19 cellular contexts compared by ENCODE assay signal in the genomic region with DNA sequence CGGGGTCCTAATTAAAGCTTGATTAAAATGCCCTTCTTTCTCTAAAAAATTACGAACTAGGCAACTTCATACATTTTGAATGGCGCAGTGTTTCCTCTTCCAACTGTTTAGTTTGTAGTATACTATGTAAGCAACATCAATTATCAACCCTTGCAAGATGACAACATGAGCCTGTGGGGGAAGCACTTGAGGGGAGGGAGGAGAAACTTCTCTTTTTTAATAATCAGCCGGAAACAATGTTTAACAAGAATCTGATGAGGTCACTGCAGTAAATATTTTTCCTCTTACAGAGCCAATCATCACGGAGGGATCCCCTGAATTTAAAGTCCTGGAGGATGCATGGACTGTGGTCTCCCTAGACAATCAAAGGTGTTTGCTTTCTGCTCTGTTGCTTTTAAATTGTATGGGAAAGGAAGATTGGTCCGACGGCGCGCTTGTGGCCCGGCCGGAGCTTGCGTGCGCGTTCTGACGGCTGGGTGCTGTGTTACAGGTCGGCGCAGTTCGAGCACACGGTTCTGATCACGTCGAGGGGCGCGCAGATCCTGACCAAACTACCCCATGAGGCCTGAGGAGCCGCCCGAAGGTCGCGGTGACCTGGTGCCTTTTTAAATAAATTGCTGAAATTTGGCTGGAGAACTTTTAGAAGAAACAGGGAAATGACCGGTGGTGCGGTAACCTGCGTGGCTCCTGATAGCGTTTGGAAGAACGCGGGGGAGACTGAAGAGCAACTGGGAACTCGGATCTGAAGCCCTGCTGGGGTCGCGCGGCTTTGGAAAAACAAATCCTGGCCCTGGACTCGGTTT. TPM values are rescaled to one million over a fixed set of nuclear protein-coding genes. Genes with fewer than 3 reads are reported as not detected.
A peak's percentile ranks its signal among the peaks of the same experiment; 100 is the strongest.
DNase-seq lines count a peak whose midpoint lies in the region; ATAC-seq, FAIRE-seq and TF ChIP-seq lines count a peak whose summit lies in the region.
"Had no signal": no experiment of that assay in that cellular context is flagged by ENCODE, and none has a peak within 500 bp of the region (broad histone marks: within the 10 kb centered on the region; RNA-seq: fewer than 3 reads in every experiment).

No MANE protein-coding gene starts in this region.

- peak; percentile 43 for DNase-seq in SIG-M5 treated with dmso at 0.1 percent for 504 hours (lab: John Stamatoyannopoulos, UW; ENCODE audit: unreplicated experiment)
- no peak for DNase-seq in SIG-M5 (lab: John Stamatoyannopoulos, UW)
- peak; percentile 35 for DNase-seq in HTR-8/SVneo (ENCODE audit: insufficient read length, low spot score)
- no peak for DNase-seq in activated T-helper 1 cell treated with anti-CD3 and anti-CD28 coated beads, Interleukin-12 subunit alpha, Interleukin-12 subunit beta, Interleukin-2, Interleukin-4 antibody, amounts not matched to agents 30 ng/mL and 10 ng/mL and 1 ng/mL, durations not matched to agents 14 hours and 24 hours and 36 hours (ENCODE audit: low spot score)
- no peak for DNase-seq in caudate nucleus (lab: John Stamatoyannopoulos, UW)
- DNase-seq in GM19240 (ENCODE audit: insufficient read length, low spot score) = no peak
- DNase-seq: NCI-H1694 treated with DMSO at 0.1 percent for 48 hours, NCI-H774, thyroid gland had no signal

- peaks cover 12% of the 10 kb centered on the region for H3F3A ChIP-seq in neural cell (ENCODE audit: insufficient read depth, low read length, poor library complexity, severe bottlenecking)

- H3K79me2 ChIP-seq in neural cell (replicated peaks; ENCODE audit: insufficient read depth, low read length) = peaks cover 80% of the 10 kb centered on the region

- no peak overlapping the region for H3K4me3 Mint-ChIP-seq in activated T-helper 1 cell treated with anti-CD3 and anti-CD28 coated beads, Interleukin-12 subunit alpha, Interleukin-12 subunit beta, Interleukin-2, Interleukin-4 antibody, amounts not matched to agents 30 ng/mL and 10 ng/mL and 1 ng/mL, durations not matched to agents 14 hours and 24 hours and 36 hours

- no peak overlapping the region for H3K9ac ChIP-seq in neural cell (ENCODE audit: low read length)
- H3K9ac ChIP-seq: SK-N-SH had no signal

- no peaks in the 10 kb centered on the region for H3K9me2 ChIP-seq in neural cell (ENCODE audit: insufficient read depth, low read length)
- H3K9me2 ChIP-seq: SK-N-SH had no signal

- H3K27ac ChIP-seq in neural cell (ENCODE audit: low read length) = peak overlapping the region; percentile 7
- no peak overlapping the region for H3K27ac ChIP-seq in caudate nucleus (ENCODE audit: low read depth, low read length)
- H3K27ac ChIP-seq: skin epidermis, thyroid gland had no signal

- H3K27me3 ChIP-seq in neural cell (ENCODE audit: insufficient read depth, low read depth, low read length) = peaks cover 46% of the 10 kb centered on the region

- no peaks in the 10 kb centered on the region for H3K36me3 ChIP-seq in neural cell (ENCODE audit: insufficient read depth, low read length)
- H3K36me3 ChIP-seq: thyroid gland had no signal

- no peak overlapping the region for H3K4me2 ChIP-seq in neural cell (ENCODE audit: low read length)
- H3K4me2 ChIP-seq: SK-N-SH had no signal

- peaks cover 22% of the 10 kb centered on the region for H3K4me1 Mint-ChIP-seq in activated T-helper 1 cell treated with anti-CD3 and anti-CD28 coated beads, Interleukin-12 subunit alpha, Interleukin-12 subunit beta, Interleukin-2, Interleukin-4 antibody, amounts not matched to agents 30 ng/mL and 10 ng/mL and 1 ng/mL, durations not matched to agents 14 hours and 24 hours and 36 hours (ENCODE audit: low read depth)

- H3K36me3 Mint-ChIP-seq in activated T-helper 1 cell treated with anti-CD3 and anti-CD28 coated beads, Interleukin-12 subunit alpha, Interleukin-12 subunit beta, Interleukin-2, Interleukin-4 antibody, amounts not matched to agents 30 ng/mL and 10 ng/mL and 1 ng/mL, durations not matched to agents 14 hours and 24 hours and 36 hours (ENCODE audit: low read depth) = no peaks in the 10 kb centered on the region

- H3K27ac Mint-ChIP-seq in activated T-helper 1 cell treated with anti-CD3 and anti-CD28 coated beads, Interleukin-12 subunit alpha, Interleukin-12 subunit beta, Interleukin-2, Interleukin-4 antibody, amounts not matched to agents 30 ng/mL and 10 ng/mL and 1 ng/mL, durations not matched to agents 14 hours and 24 hours and 36 hours = peak overlapping the region; percentile 65
- H3K27ac Mint-ChIP-seq: activated naive CD4-positive, alpha-beta T cell treated with anti-CD3 and anti-CD28 coated beads, Interleukin-2, amount 50 U/mL, for 72 hours had no signal

- H3K9me3 ChIP-seq in neural cell (ENCODE audit: low read length) = peaks cover 4% of the 10 kb centered on the region
- H3K9me3 ChIP-seq: SK-N-SH, thyroid gland had no signal

- H2AFZ ChIP-seq in neural cell (ENCODE audit: low read depth, low read length) = no peak overlapping the region

- H3K27me3 Mint-ChIP-seq in activated T-helper 1 cell treated with anti-CD3 and anti-CD28 coated beads, Interleukin-12 subunit alpha, Interleukin-12 subunit beta, Interleukin-2, Interleukin-4 antibody, amounts not matched to agents 30 ng/mL and 10 ng/mL and 1 ng/mL, durations not matched to agents 14 hours and 24 hours and 36 hours (ENCODE audit: insufficient read depth) = peaks cover 73% of the 10 kb centered on the region

- intact Hi-C loops in activated T-helper 1 cell treated with anti-CD3 and anti-CD28 coated beads, Interleukin-12 subunit alpha, Interleukin-12 subunit beta, Interleukin-2, Interleukin-4 antibody, amounts not matched to agents 30 ng/mL and 10 ng/mL and 1 ng/mL, durations not matched to agents 14 hours and 24 hours and 36 hours (cut with micrococcal nuclease) = loop anchor here (5.0 to 10.0 kb wide), 2 partner anchors 255 to 1263 kb away; a partner anchor contains a TSS

- H3K9me3 Mint-ChIP-seq in activated T-helper 1 cell treated with anti-CD3 and anti-CD28 coated beads, Interleukin-12 subunit alpha, Interleukin-12 subunit beta, Interleukin-2, Interleukin-4 antibody, amounts not matched to agents 30 ng/mL and 10 ng/mL and 1 ng/mL, durations not matched to agents 14 hours and 24 hours and 36 hours = no peaks in the 10 kb centered on the region
- H3K9me3 Mint-ChIP-seq: activated naive CD4-positive, alpha-beta T cell treated with anti-CD3 and anti-CD28 coated beads, Interleukin-2, amount 50 U/mL, for 72 hours had no signal

- no peak for ATAC-seq in HG03469 (IDR thresholded peaks at IDR 0.05; ENCODE audit: unreplicated experiment)
- ATAC-seq: activated naive CD4-positive, alpha-beta T cell treated with anti-CD3 and anti-CD28 coated beads, Interleukin-2, amount 50 U/mL, for 72 hours; HCT116 had no signal

- FAIRE-seq in HTR-8/SVneo (lab: Jason Lieb, UNC) = no peak
- FAIRE-seq: A204.1, GM12891, GM19239 had no signal

- no peak for TF ChIP-seq EP300 in neural cell (conservative IDR thresholded peaks at IDR 0.05; ENCODE audit: poor library complexity, severe bottlenecking)

- peak overlapping the region; percentile 85 for H3K4me3 ChIP-seq in neural cell (ENCODE audit: low read length)
- H3K4me3 ChIP-seq: skin epidermis, thyroid gland had no signal

- TF ChIP-seq CTCF in neural cell (IDR thresholded peaks at IDR 0.05; ENCODE audit: poor library complexity, severe bottlenecking) = no peak

- H4K20me1 ChIP-seq in neural cell (ENCODE audit: insufficient read depth) = no peaks in the 10 kb centered on the region

- no peak for TF ChIP-seq RAD21 in neural cell (conservative IDR thresholded peaks at IDR 0.05)

TF ChIP-seq in neural cell, 6 proteins besides CTCF, POLR2A, EP300 and RAD21:
- TF ChIP-seq SMC3 (conservative IDR thresholded peaks at IDR 0.05; ENCODE audit: poor library complexity) = no peak
- no peak for TF ChIP-seq TAF1 (IDR thresholded peaks at IDR 0.05; ENCODE audit: low read depth)
- TF ChIP-seq, protein P1, sequence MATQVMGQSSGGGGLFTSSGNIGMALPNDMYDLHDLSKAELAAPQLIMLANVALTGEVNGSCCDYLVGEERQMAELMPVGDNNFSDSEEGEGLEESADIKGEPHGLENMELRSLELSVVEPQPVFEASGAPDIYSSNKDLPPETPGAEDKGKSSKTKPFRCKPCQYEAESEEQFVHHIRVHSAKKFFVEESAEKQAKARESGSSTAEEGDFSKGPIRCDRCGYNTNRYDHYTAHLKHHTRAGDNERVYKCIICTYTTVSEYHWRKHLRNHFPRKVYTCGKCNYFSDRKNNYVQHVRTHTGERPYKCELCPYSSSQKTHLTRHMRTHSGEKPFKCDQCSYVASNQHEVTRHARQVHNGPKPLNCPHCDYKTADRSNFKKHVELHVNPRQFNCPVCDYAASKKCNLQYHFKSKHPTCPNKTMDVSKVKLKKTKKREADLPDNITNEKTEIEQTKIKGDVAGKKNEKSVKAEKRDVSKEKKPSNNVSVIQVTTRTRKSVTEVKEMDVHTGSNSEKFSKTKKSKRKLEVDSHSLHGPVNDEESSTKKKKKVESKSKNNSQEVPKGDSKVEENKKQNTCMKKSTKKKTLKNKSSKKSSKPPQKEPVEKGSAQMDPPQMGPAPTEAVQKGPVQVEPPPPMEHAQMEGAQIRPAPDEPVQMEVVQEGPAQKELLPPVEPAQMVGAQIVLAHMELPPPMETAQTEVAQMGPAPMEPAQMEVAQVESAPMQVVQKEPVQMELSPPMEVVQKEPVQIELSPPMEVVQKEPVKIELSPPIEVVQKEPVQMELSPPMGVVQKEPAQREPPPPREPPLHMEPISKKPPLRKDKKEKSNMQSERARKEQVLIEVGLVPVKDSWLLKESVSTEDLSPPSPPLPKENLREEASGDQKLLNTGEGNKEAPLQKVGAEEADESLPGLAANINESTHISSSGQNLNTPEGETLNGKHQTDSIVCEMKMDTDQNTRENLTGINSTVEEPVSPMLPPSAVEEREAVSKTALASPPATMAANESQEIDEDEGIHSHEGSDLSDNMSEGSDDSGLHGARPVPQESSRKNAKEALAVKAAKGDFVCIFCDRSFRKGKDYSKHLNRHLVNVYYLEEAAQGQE (IDR thresholded peaks at IDR 0.05; ENCODE audit: borderline replicate concordance) = no peak
- TF ChIP-seq POLR2AphosphoS5 (IDR thresholded peaks at IDR 0.05) = peak; percentile 5
- no peak for TF ChIP-seq EZH2 (IDR thresholded peaks at IDR 0.05; ENCODE audit: borderline replicate concordance, insufficient read depth, low read length, poor library complexity, severe bottlenecking)
- no peak for TF ChIP-seq MXI1 (conservative IDR thresholded peaks at IDR 0.05; ENCODE audit: poor library complexity, severe bottlenecking)
TF ChIP-seq in neural cell: peak in this region for 1.

RNA-seq across cellular contexts. Expression of a gene that starts 5.3 kb away (rescaled TPM):
- not detected in 2 replicates for total RNA-seq in activated T-helper 1 cell treated with anti-CD3 and anti-CD28 coated beads, Interleukin-12 subunit alpha, Interleukin-12 subunit beta, Interleukin-2, Interleukin-4 antibody, amounts not matched to agents 30 ng/mL and 10 ng/mL and 1 ng/mL, durations not matched to agents 14 hours and 24 hours and 36 hours
- polyA plus RNA-seq in neural cell = 67.3 and 83.1 TPM in 2 replicates
- 53.3 and 55.8 TPM in 2 replicates for polyA minus RNA-seq in neural cell
- total RNA-seq: activated naive CD4-positive, alpha-beta T cell treated with anti-CD3 and anti-CD28 coated beads, Interleukin-2, amount 50 U/mL, for 72 hours; fibroblast of lung had no signal

RNA-seq across cellular contexts. Expression of a gene that starts 22.7 kb away (rescaled TPM):
- total RNA-seq in activated T-helper 1 cell treated with anti-CD3 and anti-CD28 coated beads, Interleukin-12 subunit alpha, Interleukin-12 subunit beta, Interleukin-2, Interleukin-4 antibody, amounts not matched to agents 30 ng/mL and 10 ng/mL and 1 ng/mL, durations not matched to agents 14 hours and 24 hours and 36 hours = 0.20 TPM in 1 of 2 replicates, not detected in the other
- polyA plus RNA-seq in neural cell = 7.7 and 9.3 TPM in 2 replicates
- polyA minus RNA-seq in neural cell = 18.7 and 19.3 TPM in 2 replicates
- total RNA-seq: activated naive CD4-positive, alpha-beta T cell treated with anti-CD3 and anti-CD28 coated beads, Interleukin-2, amount 50 U/mL, for 72 hours; fibroblast of lung had no signal
- polyA plus RNA-seq: fibroblast of lung had no signal

Comparison
In these comparisons a context has a peak if more than half of its experiments do, and no peak if none do; other contexts are left out.
1. DNase-seq: peak in SIG-M5 treated with dmso at 0.1 percent for 504 hours (single experiment) and HTR-8/SVneo (single experiment); none in SIG-M5 (single experiment), activated T-helper 1 cell treated with anti-CD3 and anti-CD28 coated beads, Interleukin-12 subunit alpha, Interleukin-12 subunit beta, Interleukin-2, Interleukin-4 antibody, amounts not matched to agents 30 ng/mL and 10 ng/mL and 1 ng/mL, durations not matched to agents 14 hours and 24 hours and 36 hours (single experiment), caudate nucleus (0 of 61) and GM19240 (single experiment).